ENCODE assay signal across 18 cellular contexts in the genomic region with DNA sequence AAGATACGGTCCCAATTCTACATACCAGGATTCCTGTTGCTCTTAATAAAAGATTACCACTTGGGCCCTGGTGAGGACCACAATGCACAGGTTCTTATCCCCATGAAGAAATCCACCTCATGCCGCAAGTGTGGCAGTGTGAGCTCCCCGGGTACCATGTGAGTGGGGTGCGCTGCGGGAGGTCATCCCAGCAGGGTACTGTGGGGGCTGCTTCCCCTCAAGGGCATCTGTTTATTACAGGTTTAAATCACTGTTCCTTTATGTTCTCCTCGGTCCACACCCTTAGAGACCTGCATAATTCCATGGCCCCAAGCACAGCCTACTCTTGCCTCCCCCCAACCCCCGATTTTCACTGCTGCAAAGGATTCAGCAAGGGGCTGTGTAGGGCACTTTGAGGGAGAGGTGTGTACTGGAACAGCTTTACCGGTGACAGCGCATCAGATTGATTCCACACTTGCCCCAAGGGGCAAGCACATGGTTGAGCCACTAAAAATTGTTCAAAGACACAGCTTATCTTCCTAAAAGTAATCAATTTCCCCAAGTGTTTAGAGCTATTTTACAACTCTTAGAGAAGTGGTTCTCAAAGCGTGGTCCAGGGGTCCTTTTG. TPM values are rescaled to one million over a fixed set of nuclear protein-coding genes. Genes with fewer than 3 reads are reported as not detected.
DNase-seq lines count a peak whose midpoint lies in the region; ATAC-seq, FAIRE-seq and TF ChIP-seq lines count a peak whose summit lies in the region.
"Had no signal": no experiment of that assay in that cellular context is flagged by ENCODE, and none has a peak within 500 bp of the region (broad histone marks: within the 10 kb centered on the region; RNA-seq: fewer than 3 reads in every experiment).

No MANE protein-coding gene starts in this region.

- H3K23ac ChIP-seq in trophoblast cell (ENCODE audit: low read length), result no peak overlapping the region

- TF ChIP-seq CTCF in RWPE1 (conservative IDR thresholded peaks at IDR 0.05; ENCODE audit: low read depth) (no peak), coronary artery (IDR thresholded peaks at IDR 0.05) (no peak), gastroesophageal sphincter (IDR thresholded peaks at IDR 0.05) (no peak), mammary epithelial cell (conservative IDR thresholded peaks at IDR 0.05 in 1 of 2, IDR thresholded peaks at IDR 0.05 in 1 of 2; ENCODE audit: extremely low read depth in 1 of 2, insufficient read depth in 1 of 2, low read depth in 1 of 2, low read length in 2 of 2) (no peak)

- FAIRE-seq in GM12891 (lab: Jason Lieb, UNC), result no peak
- FAIRE-seq: A204.1 had no signal

- intact Hi-C loops in activated CD4-positive, alpha-beta T cell treated with anti-CD3 and anti-CD28 coated beads, Interleukin-2, amount 10 ng/mL, durations not matched to agents 24 days and 14 days (cut with micrococcal nuclease), result no loop called here
- intact Hi-C loops in mammary epithelial cell (cut with micrococcal nuclease), result no loop called here

- no TSS peak for BruUV-seq in mammary epithelial cell (replicated peaks; lab: Mats Ljungman, UMichigan)

- H3K27ac Mint-ChIP-seq in activated CD4-positive, alpha-beta T cell treated with anti-CD3 and anti-CD28 coated beads, Interleukin-2, amount 10 ng/mL, durations not matched to agents 24 days and 14 days, result peak overlapping the region; percentile 82

- H3K4me2 ChIP-seq in trophoblast cell (ENCODE audit: low read length) (no peak overlapping the region), mammary epithelial cell (ENCODE audit: insufficient read depth, low read depth, low read length) (no peak overlapping the region)

- H3K18ac ChIP-seq in trophoblast cell (ENCODE audit: low read length), result no peak overlapping the region

- no peak for TF ChIP-seq EP300 in gastroesophageal sphincter (IDR thresholded peaks at IDR 0.05)

- H3K9ac ChIP-seq in trophoblast cell (ENCODE audit: low read length), result no peak overlapping the region
- no peak overlapping the region for H3K9ac ChIP-seq in mammary epithelial cell (ENCODE audit: insufficient read depth, low read length)

- H3K27me3 Mint-ChIP-seq in activated CD4-positive, alpha-beta T cell treated with anti-CD3 and anti-CD28 coated beads, Interleukin-2, amount 10 ng/mL, durations not matched to agents 24 days and 14 days, result no peaks in the 10 kb centered on the region

- no peak overlapping the region for H2BK12ac ChIP-seq in trophoblast cell (ENCODE audit: low read length)

- no peaks in the 10 kb centered on the region for H3K79me1 ChIP-seq in trophoblast cell (ENCODE audit: low read length)

- TF ChIP-seq POLR2A in gastroesophageal sphincter (IDR thresholded peaks at IDR 0.05) (no peak), GM12891 (IDR thresholded peaks at IDR 0.05; ENCODE audit: low read depth, low read length) (no peak)

- peaks cover 15 to 27% of the 10 kb centered on the region in 2 experiments for H3K4me1 ChIP-seq in trophoblast cell (ENCODE audit: control insufficient read depth in 1 of 2, insufficient read depth in 2 of 2, low read length in 2 of 2)
- peaks cover 8 to 100% (median 80%) of the 10 kb centered on the region in 3 donors for H3K4me1 ChIP-seq in gastroesophageal sphincter
- H3K4me1 ChIP-seq in mammary epithelial cell (ENCODE audit: insufficient read depth, low read length), result peaks cover 39% of the 10 kb centered on the region

- H3K27me3 ChIP-seq in trophoblast cell (ENCODE audit: insufficient read depth, low read length) (no peaks in the 10 kb centered on the region), gastroesophageal sphincter (no peaks in the 10 kb centered on the region), mammary epithelial cell (ENCODE audit: insufficient read depth, low read length) (no peaks in the 10 kb centered on the region)
- H3K27me3 ChIP-seq: adrenal gland, dorsolateral prefrontal cortex, suprapubic skin had no signal

- H4K12ac ChIP-seq in trophoblast cell (ENCODE audit: low read depth, low read length), result no peak overlapping the region

- in situ Hi-C loops in mammary epithelial cell (cut with MboI; ENCODE audit: low sequenced_read_pairs in 2 of 2), result no loop called here

- POLR2A ChIA-PET in RWPE1 (lab: Yijun Ruan, JAX; ENCODE audit: low non-redundant PET), result no interaction called here

- H2BK120ac ChIP-seq in trophoblast cell (ENCODE audit: insufficient read depth, low read length, poor library complexity), result no peak overlapping the region

- no peaks in the 10 kb centered on the region for H3K9me3 Mint-ChIP-seq in activated CD4-positive, alpha-beta T cell treated with anti-CD3 and anti-CD28 coated beads, Interleukin-2, amount 10 ng/mL, durations not matched to agents 24 days and 14 days

- peaks cover 19% of the 10 kb centered on the region for H3K36me3 Mint-ChIP-seq in activated CD4-positive, alpha-beta T cell treated with anti-CD3 and anti-CD28 coated beads, Interleukin-2, amount 10 ng/mL, durations not matched to agents 24 days and 14 days (ENCODE audit: low read depth)

- peak overlapping the region; percentile 3 for H3K4me3 ChIP-seq in coronary artery
- no peak overlapping the region for H3K4me3 ChIP-seq in trophoblast cell (ENCODE audit: low read depth, low read length)
- no peak overlapping the region for H3K4me3 ChIP-seq in gastroesophageal sphincter
- no peak overlapping the region for H3K4me3 ChIP-seq in mammary epithelial cell (replicated peaks in 1 of 3; ENCODE audit: insufficient read depth in 1 of 3, low read depth in 2 of 3, low read length in 3 of 3)
- H3K4me3 ChIP-seq: adrenal gland, dorsolateral prefrontal cortex, psoas muscle, suprapubic skin had no signal

- dilution Hi-C loops in mammary epithelial cell (cut with HindIII; ENCODE audit: low sequenced_read_pairs), result no loop called here

- H3K27ac ChIP-seq in RWPE1 (peak overlapping the region; percentile 22), coronary artery (no peak overlapping the region), trophoblast cell (ENCODE audit: low read depth, low read length) (no peak overlapping the region), gastroesophageal sphincter (peak overlapping the region in 1 of 4 donors; percentile 2), mammary epithelial cell (ENCODE audit: insufficient read depth, low read depth, low read length) (no peak overlapping the region)
- H3K27ac ChIP-seq: dorsolateral prefrontal cortex, psoas muscle, suprapubic skin had no signal

- no peak overlapping the region for H4K8ac ChIP-seq in trophoblast cell (ENCODE audit: low read depth, low read length)

- peaks cover 47% of the 10 kb centered on the region for H4K20me1 ChIP-seq in mammary epithelial cell (ENCODE audit: insufficient read depth, low read length)

- no peak overlapping the region for H2AK5ac ChIP-seq in trophoblast cell (ENCODE audit: low read length)

- no peak overlapping the region for H4K91ac ChIP-seq in trophoblast cell (ENCODE audit: low read depth, low read length)

- no peak overlapping the region for H3K14ac ChIP-seq in trophoblast cell (ENCODE audit: low read length)

- H2AFZ ChIP-seq in trophoblast cell (ENCODE audit: insufficient read depth, low read length, poor library complexity) (no peak overlapping the region), mammary epithelial cell (ENCODE audit: low read depth, low read length) (no peak overlapping the region)

- no peak for ATAC-seq in gastroesophageal sphincter
- ATAC-seq: left lobe of liver, psoas muscle, Right ventricle myocardium inferior had no signal

- H3K36me3 ChIP-seq in trophoblast cell (ENCODE audit: control insufficient read depth in 1 of 2, insufficient read depth in 2 of 2, low read length in 2 of 2), result peaks cover 0 to 4% of the 10 kb centered on the region in 2 experiments
- H3K36me3 ChIP-seq in gastroesophageal sphincter, result no peaks in the 10 kb centered on the region
- H3K36me3 ChIP-seq in mammary epithelial cell (ENCODE audit: insufficient read depth, low read length), result no peaks in the 10 kb centered on the region
- H3K36me3 ChIP-seq: adrenal gland, suprapubic skin had no signal

- H3K4me1 Mint-ChIP-seq in activated CD4-positive, alpha-beta T cell treated with anti-CD3 and anti-CD28 coated beads, Interleukin-2, amount 10 ng/mL, durations not matched to agents 24 days and 14 days, result peaks cover 68% of the 10 kb centered on the region

- CTCF ChIA-PET in RWPE1 (lab: Yijun Ruan, JAX), result interaction anchor here (0.5 to 1.2 kb wide), 5 partner anchors 8 to 273 kb away, joined by 3 to 5 read pairs (median 4); no protein-coding TSS in a partner anchor
- CTCF ChIA-PET in mammary epithelial cell (lab: Charles Lee; ENCODE audit: low non-redundant PET), result no interaction called here

- H3K9me3 ChIP-seq in trophoblast cell (ENCODE audit: insufficient read depth, low read depth, low read length) (no peaks in the 10 kb centered on the region), gastroesophageal sphincter (no peaks in the 10 kb centered on the region), mammary epithelial cell (replicated peaks; ENCODE audit: insufficient read depth, low read length) (no peaks in the 10 kb centered on the region)
- H3K9me3 ChIP-seq: adrenal gland, psoas muscle, suprapubic skin had no signal

- H3K79me2 ChIP-seq in trophoblast cell (ENCODE audit: control insufficient read depth, insufficient read depth, low read length, poor library complexity) (peaks cover 44% of the 10 kb centered on the region), mammary epithelial cell (ENCODE audit: insufficient read depth, low read length) (peaks cover 97% of the 10 kb centered on the region)

- no peak overlapping the region for H2BK5ac ChIP-seq in trophoblast cell (ENCODE audit: low read depth, low read length, poor library complexity)

- H3K4ac ChIP-seq in trophoblast cell (ENCODE audit: low read depth, low read length), result peak overlapping the region; percentile 100

- peak overlapping the region; percentile 76 for H3K4me3 Mint-ChIP-seq in activated CD4-positive, alpha-beta T cell treated with anti-CD3 and anti-CD28 coated beads, Interleukin-2, amount 10 ng/mL, durations not matched to agents 24 days and 14 days

- DNase-seq in activated CD4-positive, alpha-beta T cell treated with anti-CD3 and anti-CD28 coated beads, Interleukin-2, amount 10 ng/mL, durations not matched to agents 24 days and 14 days, result no peak
- DNase-seq in activated CD4-positive, alpha-beta T cell treated with anti-CD3 and anti-CD28 coated beads, Interleukin-2, amount 50 U/mL, for 48 hours, result no peak
- DNase-seq in RWPE1 (ENCODE audit: low spot score) (no peak), coronary artery (ENCODE audit: low spot score) (no peak), trophoblast cell (no peak), mammary epithelial cell (no peak), GM12891 (ENCODE audit: insufficient read length, low spot score) (no peak)
- DNase-seq: activated CD4-positive, CD25-positive, alpha-beta regulatory T cell; adrenal gland; dorsolateral prefrontal cortex; MM.1S; NCI-H345; psoas muscle had no signal

- no CpG with 5 or more reads among the region's 10 CpGs for WGBS in trophoblast cell (ENCODE audit: extremely low coverage, insufficient coverage, insufficient read length)
- 53 to 69% methylated on average over 6 to 8 of the region's 10 CpGs for WGBS in gastroesophageal sphincter (ENCODE audit: low coverage in 1 of 2), 2 donors
- WGBS in mammary epithelial cell (ENCODE audit: low coverage, missing lambda C conversion rate), result 68% methylated on average over 9 of the region's 10 CpGs

RNA-seq across cellular contexts. Expression of gene DIDO1, which starts 6.2 kb away (rescaled TPM):
- total RNA-seq in activated CD4-positive, alpha-beta T cell treated with anti-CD3 and anti-CD28 coated beads, Interleukin-2, amount 10 ng/mL, durations not matched to agents 24 days and 14 days, result 58.5 and 61.2 TPM in 2 replicates
- 31.7 and 32.7 TPM in 2 replicates for polyA plus RNA-seq in trophoblast cell (2013)
- total RNA-seq in gastroesophageal sphincter (10 to 100 TPM; 49.5 to 75.8 (median 66.5) TPM), mammary epithelial cell (10 to 100 TPM; 38.7 to 53.2 TPM)
- 13.6 TPM for polyA plus RNA-seq in mammary epithelial cell
- 31.4 TPM for polyA minus RNA-seq in mammary epithelial cell
- 29.5 TPM for polyA plus RNA-seq in GM12891 (2012; ENCODE audit: low read depth, missing spikeins)

RNA-seq across cellular contexts. Expression of gene GID8, which starts 17.8 kb away (rescaled TPM):
- 50.0 and 58.0 TPM in 2 replicates for total RNA-seq in activated CD4-positive, alpha-beta T cell treated with anti-CD3 and anti-CD28 coated beads, Interleukin-2, amount 10 ng/mL, durations not matched to agents 24 days and 14 days
- polyA plus RNA-seq in trophoblast cell (2013), result 37.2 and 37.5 TPM in 2 replicates
- total RNA-seq in gastroesophageal sphincter, result 10 to 100 TPM; 23.2 to 34.8 (median 27.9) TPM
- total RNA-seq in mammary epithelial cell, result 10 to 100 TPM; 34.5 to 43.2 TPM
- polyA plus RNA-seq in mammary epithelial cell, result 29.7 TPM
- 47.5 TPM for polyA minus RNA-seq in mammary epithelial cell
- 23.0 TPM for polyA plus RNA-seq in GM12891 (2012; ENCODE audit: low read depth, missing spikeins)

RNA-seq across cellular contexts. Expression of gene SLC17A9, which starts 32.4 kb away (rescaled TPM):
- total RNA-seq in activated CD4-positive, alpha-beta T cell treated with anti-CD3 and anti-CD28 coated beads, Interleukin-2, amount 10 ng/mL, durations not matched to agents 24 days and 14 days, result 13.0 and 14.0 TPM in 2 replicates
- polyA plus RNA-seq in trophoblast cell (2013), result 1.5 and 1.6 TPM in 2 replicates
- total RNA-seq in gastroesophageal sphincter (1 to 10 TPM; 1.3 to 4.6 (median 2.8) TPM), mammary epithelial cell (under 1 TPM; 0.33 to 0.67 TPM)
- 0.09 TPM for polyA plus RNA-seq in mammary epithelial cell
- not detected for polyA minus RNA-seq in mammary epithelial cell
- 33.7 TPM for polyA plus RNA-seq in GM12891 (2012; ENCODE audit: low read depth, missing spikeins)

RNA-seq across cellular contexts. Expression of gene TCFL5, which starts 58.5 kb away (rescaled TPM):
- total RNA-seq in activated CD4-positive, alpha-beta T cell treated with anti-CD3 and anti-CD28 coated beads, Interleukin-2, amount 10 ng/mL, durations not matched to agents 24 days and 14 days, result 5.8 and 6.2 TPM in 2 replicates
- polyA plus RNA-seq in trophoblast cell (2013), result 4.6 and 5.0 TPM in 2 replicates
- total RNA-seq in gastroesophageal sphincter, result 10 to 100 TPM; 12.0 to 28.9 (median 13.8) TPM
- total RNA-seq in mammary epithelial cell, result 10 to 100 TPM in 1 of 2 donors, 1 to 10 TPM in 1; 8.1 to 11.7 TPM
- 6.5 TPM for polyA plus RNA-seq in mammary epithelial cell
- polyA minus RNA-seq in mammary epithelial cell, result 1.9 TPM
- polyA plus RNA-seq in GM12891 (2012; ENCODE audit: low read depth, missing spikeins), result 9.5 TPM
